In genomic region chr17:28572294-28573099, GRCh38 we compare ENCODE assay signal across 12 cellular contexts. TPM values are rescaled to one million over a fixed set of nuclear protein-coding genes. Genes with fewer than 3 reads are reported as not detected.
DNase-seq lines count a peak whose midpoint lies in the region; ATAC-seq and TF ChIP-seq lines count a peak whose summit lies in the region.
"Had no signal": no experiment of that assay in that cellular context is flagged by ENCODE, and none has a peak within 500 bp of the region (broad histone marks: within the 10 kb centered on the region; RNA-seq: fewer than 3 reads in every experiment).

No MANE protein-coding gene starts in this region.

- H3K4me3 ChIP-seq in lower lobe of right lung (peak overlapping the region; percentile 99), tibial nerve (peak overlapping the region in 3 of 4 donors; percentile 61 to 98 (median 77))

- H3K9me3 Mint-ChIP-seq in activated T-helper 2 cell treated with anti-CD3 and anti-CD28 coated beads, Interferon-gamma antibody, Interleukin-2, Interleukin-4, amounts not matched to agents 10 μg/mL and 5 μg/mL and 100 μg/mL, durations not matched to agents 14 hours and 24 hours and 36 hours, result no peaks in the 10 kb centered on the region

- peak overlapping the region; percentile 97 for H3K4me3 Mint-ChIP-seq in activated T-helper 2 cell treated with anti-CD3 and anti-CD28 coated beads, Interferon-gamma antibody, Interleukin-2, Interleukin-4, amounts not matched to agents 10 μg/mL and 5 μg/mL and 100 μg/mL, durations not matched to agents 14 hours and 24 hours and 36 hours (ENCODE audit: low read depth)

- H3K9me3 ChIP-seq in lower lobe of right lung (no peaks in the 10 kb centered on the region), tibial nerve (no peaks in the 10 kb centered on the region)

- 77 to 86% methylated on average over 5 of the region's 5 CpGs for WGBS in tibial nerve, 2 donors

- peaks cover 60% of the 10 kb centered on the region for H3K36me3 Mint-ChIP-seq in activated T-helper 2 cell treated with anti-CD3 and anti-CD28 coated beads, Interferon-gamma antibody, Interleukin-2, Interleukin-4, amounts not matched to agents 10 μg/mL and 5 μg/mL and 100 μg/mL, durations not matched to agents 14 hours and 24 hours and 36 hours (ENCODE audit: low read depth)

- no peaks in the 10 kb centered on the region for H3K36me3 ChIP-seq in lower lobe of right lung
- H3K36me3 ChIP-seq in tibial nerve, result peaks cover 0 to 20% (median 0%) of the 10 kb centered on the region in 3 donors

- H3K4me1 ChIP-seq in lower lobe of right lung (peaks cover 36% of the 10 kb centered on the region), tibial nerve (peaks cover 0 to 58% (median 20%) of the 10 kb centered on the region in 4 donors)

- H3K27ac Mint-ChIP-seq in activated T-helper 2 cell treated with anti-CD3 and anti-CD28 coated beads, Interferon-gamma antibody, Interleukin-2, Interleukin-4, amounts not matched to agents 10 μg/mL and 5 μg/mL and 100 μg/mL, durations not matched to agents 14 hours and 24 hours and 36 hours, result peak overlapping the region; percentile 70

- H3K27me3 ChIP-seq in lower lobe of right lung (ENCODE audit: low read depth) (no peaks in the 10 kb centered on the region), tibial nerve (no peaks in the 10 kb centered on the region)

- intact Hi-C loops in activated T-helper 2 cell treated with anti-CD3 and anti-CD28 coated beads, Interferon-gamma antibody, Interleukin-2, Interleukin-4, amounts not matched to agents 10 μg/mL and 5 μg/mL and 100 μg/mL, durations not matched to agents 14 hours and 24 hours and 36 hours (cut with micrococcal nuclease), result no loop called here
- intact Hi-C loops in lower lobe of right lung (cut with DNase I), result no loop called here

- no peak for TF ChIP-seq EP300 in tibial nerve (IDR thresholded peaks at IDR 0.05)

- no peak for TF ChIP-seq CTCF in lower lobe of right lung (IDR thresholded peaks at IDR 0.05)
- TF ChIP-seq CTCF in tibial nerve (IDR thresholded peaks at IDR 0.05), result no peak

- TF ChIP-seq POLR2A in tibial nerve (IDR thresholded peaks at IDR 0.05), result no peak

- no peaks in the 10 kb centered on the region for H3K27me3 Mint-ChIP-seq in activated T-helper 2 cell treated with anti-CD3 and anti-CD28 coated beads, Interferon-gamma antibody, Interleukin-2, Interleukin-4, amounts not matched to agents 10 μg/mL and 5 μg/mL and 100 μg/mL, durations not matched to agents 14 hours and 24 hours and 36 hours (ENCODE audit: low read depth)

- peak overlapping the region; percentile 85 for H3K27ac ChIP-seq in lower lobe of right lung
- peak overlapping the region in 3 of 4 donors; percentile 78 to 95 (median 85) for H3K27ac ChIP-seq in tibial nerve

- DNase-seq in activated effector memory CD4-positive, alpha-beta T cell treated with anti-CD3 and anti-CD28 coated beads, Interleukin-2, amount 50 U/mL, for 16 hours, result peak; percentile 61
- DNase-seq in activated effector memory CD4-positive, alpha-beta T cell treated with Interleukin-2 at 50 U/mL for 16 hours, result no peak
- DNase-seq in activated T-helper 2 cell treated with anti-CD3 and anti-CD28 coated beads, Interferon-gamma antibody, Interleukin-2, Interleukin-4, amounts not matched to agents 10 μg/mL and 5 μg/mL and 100 μg/mL, durations not matched to agents 14 hours and 24 hours and 36 hours (ENCODE audit: low spot score), result no peak
- no peak for DNase-seq in lower lobe of right lung
- DNase-seq in tibial nerve (ENCODE audit: low spot score in 2 of 2), result no peak
- no peak for DNase-seq in glomerular visceral epithelial cell (ENCODE audit: extremely low spot score)
- DNase-seq in cortex of kidney (lab: John Stamatoyannopoulos, UW), result no peak
- DNase-seq: activated CD4-positive, CD25-positive, alpha-beta regulatory T cell; effector CD4-positive, alpha-beta T cell; GOT3; NCI-H1417 treated with DMSO at 0.1 percent for 48 hours had no signal

- H3K4me1 Mint-ChIP-seq in activated T-helper 2 cell treated with anti-CD3 and anti-CD28 coated beads, Interferon-gamma antibody, Interleukin-2, Interleukin-4, amounts not matched to agents 10 μg/mL and 5 μg/mL and 100 μg/mL, durations not matched to agents 14 hours and 24 hours and 36 hours (ENCODE audit: low read depth), result peaks cover 54% of the 10 kb centered on the region

- ATAC-seq in lower lobe of right lung (no peak), GM19324 (IDR thresholded peaks at IDR 0.05; ENCODE audit: low FRiP score, unreplicated experiment) (no peak)

RNA-seq across cellular contexts. Expression of gene PIGS, which starts 1.2 kb away (rescaled TPM):
- 65.1 and 70.9 TPM in 2 replicates for total RNA-seq in activated T-helper 2 cell treated with anti-CD3 and anti-CD28 coated beads, Interferon-gamma antibody, Interleukin-2, Interleukin-4, amounts not matched to agents 10 μg/mL and 5 μg/mL and 100 μg/mL, durations not matched to agents 14 hours and 24 hours and 36 hours
- total RNA-seq in lower lobe of right lung (45.3 TPM), tibial nerve (10 to 100 TPM; 62.2 to 82.4 (median 73.2) TPM)

RNA-seq across cellular contexts. Expression of gene ALDOC, which starts 4.2 kb away (rescaled TPM):
- total RNA-seq in activated T-helper 2 cell treated with anti-CD3 and anti-CD28 coated beads, Interferon-gamma antibody, Interleukin-2, Interleukin-4, amounts not matched to agents 10 μg/mL and 5 μg/mL and 100 μg/mL, durations not matched to agents 14 hours and 24 hours and 36 hours, result 95.0 and 95.7 TPM in 2 replicates
- total RNA-seq in lower lobe of right lung, result 11.6 TPM
- 100 to 1,000 TPM in 3 of 4 donors, 10 to 100 TPM in 1; 46.2 to 222 (median 141) TPM for total RNA-seq in tibial nerve

RNA-seq across cellular contexts. Expression of gene UNC119, which starts 20.1 kb away (rescaled TPM):
- 55.3 and 63.9 TPM in 2 replicates for total RNA-seq in activated T-helper 2 cell treated with anti-CD3 and anti-CD28 coated beads, Interferon-gamma antibody, Interleukin-2, Interleukin-4, amounts not matched to agents 10 μg/mL and 5 μg/mL and 100 μg/mL, durations not matched to agents 14 hours and 24 hours and 36 hours
- total RNA-seq in lower lobe of right lung (27.0 TPM), tibial nerve (10 to 100 TPM; 20.5 to 30.0 (median 22.4) TPM)

RNA-seq across cellular contexts. Expression of gene SPAG5, which starts 26.3 kb away (rescaled TPM):
- total RNA-seq in activated T-helper 2 cell treated with anti-CD3 and anti-CD28 coated beads, Interferon-gamma antibody, Interleukin-2, Interleukin-4, amounts not matched to agents 10 μg/mL and 5 μg/mL and 100 μg/mL, durations not matched to agents 14 hours and 24 hours and 36 hours, result 92.5 and 98.8 TPM in 2 replicates
- total RNA-seq in lower lobe of right lung (4.9 TPM), tibial nerve (10 to 100 TPM in 1 of 4 donors, 1 to 10 TPM in 3; 5.7 to 11.4 (median 7.6) TPM)

RNA-seq across cellular contexts. Expression of gene RSKR, which starts 41.5 kb away (rescaled TPM):
- 35.2 and 37.9 TPM in 2 replicates for total RNA-seq in activated T-helper 2 cell treated with anti-CD3 and anti-CD28 coated beads, Interferon-gamma antibody, Interleukin-2, Interleukin-4, amounts not matched to agents 10 μg/mL and 5 μg/mL and 100 μg/mL, durations not matched to agents 14 hours and 24 hours and 36 hours
- total RNA-seq in lower lobe of right lung (14.1 TPM), tibial nerve (10 to 100 TPM in 3 of 4 donors, 1 to 10 TPM in 1; 5.7 to 34.5 (median 16.2) TPM)
